In the genomic region with DNA sequence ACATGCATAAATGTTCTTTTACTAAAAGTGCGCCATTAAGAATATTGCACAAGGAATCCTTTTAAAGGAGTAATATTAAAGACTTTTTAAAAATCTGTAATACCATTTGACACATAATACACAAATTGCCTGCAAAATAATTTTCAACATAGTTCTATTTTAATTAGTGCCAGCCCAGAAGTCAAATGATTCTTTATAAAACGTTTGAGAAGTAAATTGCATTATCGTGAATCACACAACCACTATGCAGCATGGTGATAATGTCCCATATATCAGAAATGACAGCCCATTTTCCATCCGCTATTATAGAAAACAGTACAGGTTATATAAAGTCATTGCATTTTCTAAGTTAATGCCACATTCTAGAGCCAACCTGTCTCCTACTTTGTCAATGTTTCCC, we compare ENCODE assay signal across 8 cellular contexts.
"Had no signal": no experiment of that assay in that cellular context is flagged by ENCODE, and none has a peak within 500 bp of the region (broad histone marks: within the 10 kb centered on the region; RNA-seq: fewer than 3 reads in every experiment).

No MANE protein-coding gene starts in this region.

- H3K4me3 Mint-ChIP-seq: IgD-negative memory B cell had no signal

- H3K27ac Mint-ChIP-seq: IgD-negative memory B cell had no signal

- DNase-seq: IMR-90, KBM-7, KG1 had no signal

- H3K9ac ChIP-seq: KMS-11 had no signal

- H3K4me2 ChIP-seq: KMS-11 had no signal

- H3K27ac ChIP-seq: HL-60, KMS-11 had no signal

- H3K36me3 Mint-ChIP-seq: IgD-negative memory B cell had no signal

- ATAC-seq: HepG2, K562 had no signal

- H3K4me1 Mint-ChIP-seq: IgD-negative memory B cell had no signal

- H3K4me3 ChIP-seq: K562 had no signal

- H3K27me3 Mint-ChIP-seq: IgD-negative memory B cell had no signal
